Comparison of ENCODE assay signal across 8 cellular contexts in the genomic region with DNA sequence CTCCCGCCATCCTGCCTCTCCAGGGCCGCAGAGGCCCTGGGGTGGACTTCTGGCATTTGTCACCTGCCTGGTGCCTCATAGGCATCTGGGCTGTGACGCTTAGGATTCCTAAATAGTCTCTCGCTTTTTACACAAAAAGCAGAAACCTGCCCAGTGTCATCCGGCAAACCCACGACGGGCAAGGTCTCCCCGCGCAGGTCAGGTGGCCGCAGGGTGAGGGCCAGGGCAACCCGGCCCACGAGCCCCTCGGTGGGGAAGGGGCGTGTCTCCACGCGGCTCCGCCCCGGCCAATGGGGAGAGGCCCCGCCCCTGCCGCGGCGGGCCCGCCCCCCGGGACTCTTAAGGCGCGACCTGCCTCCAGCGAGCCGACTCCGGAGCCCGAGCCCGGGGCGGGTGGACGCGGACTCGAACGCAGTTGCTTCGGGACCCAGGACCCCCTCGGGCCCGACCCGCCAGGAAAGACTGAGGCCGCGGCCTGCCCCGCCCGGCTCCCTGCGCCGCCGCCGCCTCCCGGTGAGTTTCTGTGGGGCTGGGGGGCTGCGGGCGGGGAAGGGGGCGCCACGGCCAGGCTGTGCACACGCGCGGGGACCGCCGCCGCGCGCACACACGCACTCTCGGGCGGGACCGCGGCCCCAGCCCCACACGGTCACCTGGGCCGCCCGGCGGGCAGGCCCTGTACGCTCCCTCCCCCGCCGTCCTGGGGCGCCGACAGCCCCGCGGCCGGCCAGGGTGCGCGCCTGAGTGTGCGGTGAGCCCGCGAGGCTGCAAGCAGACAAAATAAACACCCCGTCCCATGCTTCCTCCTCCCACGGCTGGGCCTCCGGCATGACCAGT. TPM values are rescaled to one million over a fixed set of nuclear protein-coding genes. Genes with fewer than 3 reads are reported as not detected.
DNase-seq lines count a peak whose midpoint lies in the region; ATAC-seq and TF ChIP-seq lines count a peak whose summit lies in the region.

A gene (plus strand): TSS at position 368 of the 834 bp plus-strand sequence. CDS start 9,030 bp downstream, outside the sequence.

- H3K4me3 Mint-ChIP-seq in T-helper 17 cell = peak within 1 kb of the TSS; percentile 82

- TF ChIP-seq CTCF in right atrium auricular region (IDR thresholded peaks at IDR 0.05) = no peak
- no peak for TF ChIP-seq CTCF in prostate gland (IDR thresholded peaks at IDR 0.05)
- TF ChIP-seq CTCF in upper lobe of right lung (IDR thresholded peaks at IDR 0.05) = no peak

- H3K4me1 Mint-ChIP-seq in T-helper 17 cell = peaks cover 32% of the 10 kb centered on the region

- WGBS in prostate gland = 1% methylated on average over 62 of the region's 86 CpGs

- H3K27ac Mint-ChIP-seq in T-helper 17 cell = peak within 1 kb of the TSS; percentile 84

- H3K4me3 ChIP-seq in right atrium auricular region = peak within 1 kb of the TSS; percentile 59 to 69
- H3K4me3 ChIP-seq in prostate gland = peak within 1 kb of the TSS; percentile 72 to 82
- H3K4me3 ChIP-seq in upper lobe of right lung = peak within 1 kb of the TSS; percentile 75

- TF ChIP-seq POLR2A in prostate gland (IDR thresholded peaks at IDR 0.05) = peak; percentile 98

- DNase-seq in DMS153 treated with DMSO at 0.1 percent for 48 hours (lab: John Stamatoyannopoulos, UW; ENCODE audit: unreplicated experiment) (peak; percentile 37), T-helper 17 cell (peak; percentile 69 to 72 (median 70)), amniotic epithelial cell (ENCODE audit: low read depth) (peak; percentile 66), right atrium auricular region (ENCODE audit: low spot score) (peak; percentile 89), prostate gland (ENCODE audit: low spot score) (peak; percentile 85), upper lobe of right lung (peak; percentile 91), NK-92 (lab: John Stamatoyannopoulos, UW; ENCODE audit: unreplicated experiment) (no peak)

- H3K36me3 ChIP-seq in right atrium auricular region = no peaks in the 10 kb centered on the region
- H3K36me3 ChIP-seq in prostate gland = no peaks in the 10 kb centered on the region
- no peaks in the 10 kb centered on the region for H3K36me3 ChIP-seq in upper lobe of right lung

- H3K4me1 ChIP-seq in right atrium auricular region (peaks cover 0 to 76% of the 10 kb centered on the region in 2 donors), prostate gland (replicated peaks) (peaks cover 35% of the 10 kb centered on the region), upper lobe of right lung (peaks cover 72% of the 10 kb centered on the region)

- H3K27me3 Mint-ChIP-seq in T-helper 17 cell = no peaks in the 10 kb centered on the region

- H3K27me3 ChIP-seq in right atrium auricular region (no peaks in the 10 kb centered on the region), prostate gland (replicated peaks; ENCODE audit: insufficient read depth) (no peaks in the 10 kb centered on the region), upper lobe of right lung (no peaks in the 10 kb centered on the region)

- peak; percentile 68 for ATAC-seq in HG02678 (IDR thresholded peaks at IDR 0.05; ENCODE audit: unreplicated experiment)
- ATAC-seq in T-helper 17 cell = peak; percentile 72
- peak; percentile 78 for ATAC-seq in upper lobe of right lung

- peak within 1 kb of the TSS; percentile 89 to 93 for H3K27ac ChIP-seq in right atrium auricular region
- H3K27ac ChIP-seq in prostate gland = peak within 1 kb of the TSS; percentile 74 to 76
- H3K27ac ChIP-seq in upper lobe of right lung = peak within 1 kb of the TSS; percentile 82

- no peaks in the 10 kb centered on the region for H3K36me3 Mint-ChIP-seq in T-helper 17 cell (ENCODE audit: low read depth)

- no peaks in the 10 kb centered on the region for H3K9me3 ChIP-seq in T-helper 17 cell (ENCODE audit: control insufficient read depth, low read length, poor library complexity, severe bottlenecking)
- H3K9me3 ChIP-seq in right atrium auricular region = no peaks in the 10 kb centered on the region
- no peaks in the 10 kb centered on the region for H3K9me3 ChIP-seq in prostate gland
- no peaks in the 10 kb centered on the region for H3K9me3 ChIP-seq in upper lobe of right lung

- intact Hi-C loops in prostate gland (cut with DNase I) = no loop called here
- intact Hi-C loops in upper lobe of right lung (cut with DNase I) = no loop called here

RNA-seq across cellular contexts. Expression of the gene that starts here (rescaled TPM):
- under 1 TPM; 0.55 to 0.57 TPM for total RNA-seq in T-helper 17 cell
- total RNA-seq in right atrium auricular region = 10 to 100 TPM; 17.9 to 39.0 TPM
- total RNA-seq in prostate gland = 10 to 100 TPM; 13.1 to 97.4 TPM
- 20.3 TPM for total RNA-seq in upper lobe of right lung

Comparison
In these comparisons a context has a peak if more than half of its experiments do, and no peak if none do; other contexts are left out.
1. RNA of the gene that starts here (total RNA-seq): 13.1 to 97.4 TPM in prostate gland, 17.9 to 39.0 TPM in right atrium auricular region and 20.3 TPM in upper lobe of right lung (single experiment); 0.55 to 0.57 TPM in T-helper 17 cell; every median in the first group is over 4 times any median in the second.
2. Peak in DNase-seq and ATAC-seq in T-helper 17 cell; RNA of the gene not detected or under 1 TPM.
3. Peak in every context shown above with its lines, with median percentiles within 50 percentile points of each other: ATAC-seq, H3K27ac ChIP-seq and H3K4me3 ChIP-seq.